In genomic region chr4:53713767-53714166, GRCh38 we compare ENCODE assay signal across 24 cellular contexts.
A peak's percentile ranks its signal among the peaks of the same experiment; 100 is the strongest.
DNase-seq lines count a peak whose midpoint lies in the region; ATAC-seq and TF ChIP-seq lines count a peak whose summit lies in the region.
"Had no signal": no experiment of that assay in that cellular context is flagged by ENCODE, and none has a peak within 500 bp of the region (broad histone marks: within the 10 kb centered on the region; RNA-seq: fewer than 3 reads in every experiment).

No MANE protein-coding gene starts in this region.

- H3K36me3 Mint-ChIP-seq in chondrocyte (ENCODE audit: low read depth) (no peaks in the 10 kb centered on the region), osteocyte (ENCODE audit: unreplicated experiment) (no peaks in the 10 kb centered on the region)
- H3K36me3 Mint-ChIP-seq: CD8-positive, alpha-beta T cell had no signal

- H3K27ac Mint-ChIP-seq in chondrocyte (ENCODE audit: unreplicated experiment) (peak overlapping the region; percentile 18), osteocyte (ENCODE audit: unreplicated experiment) (peak overlapping the region; percentile 55)
- H3K27ac Mint-ChIP-seq: CD8-positive, alpha-beta T cell; T-helper 1 cell treated with Interleukin-12 subunit alpha and Interleukin-12 subunit beta and Interleukin-4 antibody, amounts not matched to agents 30 μg/mL and 1 μg/mL, for 36 hours had no signal

- no peaks in the 10 kb centered on the region for H3K9me3 ChIP-seq in BE2C
- H3K9me3 ChIP-seq: A549, Caco-2, HAP-1, SJSA1 had no signal

- H3K36me3 ChIP-seq in BE2C: no peaks in the 10 kb centered on the region
- H3K36me3 ChIP-seq: HAP-1, SJSA1 had no signal

- H3K27me3 Mint-ChIP-seq in chondrocyte (ENCODE audit: low read depth) (no peaks in the 10 kb centered on the region), osteocyte (ENCODE audit: unreplicated experiment) (no peaks in the 10 kb centered on the region)

- TF ChIP-seq CTCF in BE2C (IDR thresholded peaks at IDR 0.05; ENCODE audit: low read depth, low read length): no peak
- TF ChIP-seq CTCF in NB4 (IDR thresholded peaks at IDR 0.05; ENCODE audit: low read depth, low read length): no peak
- TF ChIP-seq CTCF in chondrocyte (IDR thresholded peaks at IDR 0.05): no peak
- TF ChIP-seq CTCF in osteocyte (IDR thresholded peaks at IDR 0.05): no peak

- H3K4me1 Mint-ChIP-seq in chondrocyte (ENCODE audit: low read depth) (peaks cover 67% of the 10 kb centered on the region), osteocyte (ENCODE audit: unreplicated experiment) (peaks cover 73% of the 10 kb centered on the region)

- H3K4me3 ChIP-seq in BE2C (ENCODE audit: low read depth, low read length): no peak overlapping the region
- H3K4me3 ChIP-seq in NB4 (ENCODE audit: low read depth, low read length): no peak overlapping the region
- H3K4me3 ChIP-seq: A549, GM12878, HAP-1, SJSA1 had no signal

- H3K27me3 ChIP-seq in BE2C: no peaks in the 10 kb centered on the region
- H3K27me3 ChIP-seq: SJSA1 had no signal

- H3K4me3 Mint-ChIP-seq in chondrocyte (ENCODE audit: unreplicated experiment) (no peak overlapping the region), osteocyte (ENCODE audit: unreplicated experiment) (no peak overlapping the region)
- H3K4me3 Mint-ChIP-seq: CD8-positive, alpha-beta T cell; T-helper 1 cell treated with Interleukin-12 subunit alpha and Interleukin-12 subunit beta and Interleukin-4 antibody, amounts not matched to agents 30 μg/mL and 1 μg/mL, for 36 hours had no signal

- DNase-seq in BE2C (peak; percentile 59), NB4 (ENCODE audit: low read depth) (peak; percentile 19), chondrocyte (ENCODE audit: low spot score) (no peak), osteocyte (ENCODE audit: extremely low spot score, unreplicated experiment) (no peak), NCI-H187 (lab: John Stamatoyannopoulos, UW) (no peak)
- DNase-seq: Caco-2; CD8-positive, alpha-beta T cell; GDM1; GOT3; KBM-7; MV-4-11; NCI-H1105 treated with DMSO at 0.1 percent for 48 hours; NCI-H146; NCI-H2029 treated with DMSO at 0.1 percent for 48 hours; NCI-H345; Right ventricle myocardium superior; RPMI8226 had no signal

- no peak for TF ChIP-seq POLR2A in NB4 (IDR thresholded peaks at IDR 0.05; ENCODE audit: extremely low read depth, insufficient read length)

- ATAC-seq in HG03095 (IDR thresholded peaks at IDR 0.05; ENCODE audit: unreplicated experiment) (no peak), HG02852 (IDR thresholded peaks at IDR 0.05; ENCODE audit: unreplicated experiment) (no peak)
- ATAC-seq: A549; CD8-positive, alpha-beta T cell; GM12878 had no signal

- H3K4me1 ChIP-seq in BE2C: peaks cover 10% of the 10 kb centered on the region
- H3K4me1 ChIP-seq: A549, Caco-2, HAP-1, SJSA1 had no signal

- H3K9me3 Mint-ChIP-seq in chondrocyte (ENCODE audit: low read depth) (no peaks in the 10 kb centered on the region), osteocyte (ENCODE audit: unreplicated experiment) (no peaks in the 10 kb centered on the region)
- H3K9me3 Mint-ChIP-seq: CD8-positive, alpha-beta T cell; T-helper 1 cell treated with Interleukin-12 subunit alpha and Interleukin-12 subunit beta and Interleukin-4 antibody, amounts not matched to agents 30 μg/mL and 1 μg/mL, for 36 hours had no signal

Comparison
In these comparisons a context has a peak if more than half of its experiments do, and no peak if none do; other contexts are left out.
1. DNase-seq: peak in BE2C (single experiment) and NB4 (single experiment); none in chondrocyte (single experiment), osteocyte (single experiment) and NCI-H187 (0 of 2).